In the genomic region with DNA sequence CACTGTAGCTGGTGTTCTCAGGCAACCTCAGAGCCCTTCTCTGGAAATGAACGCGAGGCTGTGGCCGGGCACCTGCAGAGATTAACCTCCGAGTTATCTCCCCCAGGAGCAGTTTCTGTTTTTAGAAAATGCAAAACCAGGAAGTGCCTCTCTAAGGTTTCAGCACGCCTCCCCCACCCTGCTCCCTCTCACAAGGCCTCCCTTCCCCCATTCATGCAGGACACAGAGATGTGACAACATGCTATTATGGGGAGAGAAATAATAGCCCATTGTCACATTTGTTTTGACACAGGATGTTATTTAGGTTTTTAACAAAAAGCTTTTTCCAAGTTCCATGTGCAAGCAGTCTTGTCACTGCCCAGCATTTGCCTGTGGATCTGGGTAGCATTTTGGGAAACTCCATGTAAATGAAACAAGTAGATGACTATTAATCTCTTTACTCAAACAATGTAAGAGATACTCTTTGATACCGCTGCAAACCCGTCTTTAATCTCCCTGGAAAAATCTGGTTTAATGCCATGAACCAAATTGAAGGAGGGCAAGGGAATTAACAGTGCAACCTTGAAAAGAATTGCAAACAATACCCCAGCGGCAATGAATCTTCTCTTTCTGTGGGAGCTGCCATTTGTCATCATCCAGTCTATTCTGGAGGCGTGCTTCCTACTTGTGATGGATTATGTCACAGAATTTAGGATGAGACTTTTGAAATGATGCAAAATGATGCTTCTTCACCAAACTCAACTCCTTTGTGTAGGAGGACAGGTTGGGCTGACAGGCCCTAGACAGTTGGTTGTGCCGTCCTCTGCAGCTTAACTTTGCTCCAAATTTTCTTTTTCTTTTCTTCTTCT, we compare ENCODE assay signal across 9 cellular contexts.
DNase-seq lines count a peak whose midpoint lies in the region; ATAC-seq and TF ChIP-seq lines count a peak whose summit lies in the region.
"Had no signal": no experiment of that assay in that cellular context is flagged by ENCODE, and none has a peak within 500 bp of the region (broad histone marks: within the 10 kb centered on the region; RNA-seq: fewer than 3 reads in every experiment).

No MANE protein-coding gene starts in this region.

- H3K27me3 ChIP-seq in mesendoderm (ENCODE audit: insufficient read depth, low read length, poor library complexity): no peaks in the 10 kb centered on the region
- H3K27me3 ChIP-seq in ascending aorta: no peaks in the 10 kb centered on the region

- H3K27ac Mint-ChIP-seq in activated T-helper 17 cell treated with anti-CD3 and anti-CD28 coated beads, Interleukin-2, amount 50 U/mL, for 72 hours: peak overlapping the region; percentile 88
- H3K27ac Mint-ChIP-seq: activated B cell treated with CpG ODN at 0.5 μM for 24 hours had no signal

- H2BK15ac ChIP-seq in mesendoderm (replicated peaks; ENCODE audit: low read depth): no peak overlapping the region

- peak overlapping the region; percentile 71 for H3K27ac ChIP-seq in mesendoderm (ENCODE audit: low read depth, low read length)
- H3K27ac ChIP-seq in ascending aorta: no peak overlapping the region

- no peak overlapping the region for H3K4me3 ChIP-seq in mesendoderm (ENCODE audit: low read length)
- H3K4me3 ChIP-seq in ascending aorta: no peak overlapping the region

- DNase-seq in COR-L47 (lab: John Stamatoyannopoulos, UW): peak; percentile 55
- DNase-seq in mesendoderm: peak; percentile 71
- DNase-seq in ascending aorta (ENCODE audit: low spot score in 2 of 2): no peak
- no peak for DNase-seq in NAMALWA (ENCODE audit: low spot score)
- DNase-seq: activated B cell treated with CpG ODN at 0.5 μM for 24 hours had no signal

- H3K36me3 ChIP-seq in mesendoderm (ENCODE audit: control insufficient read depth, insufficient read depth, low read length) (no peaks in the 10 kb centered on the region), ascending aorta (no peaks in the 10 kb centered on the region)

- H3K79me2 ChIP-seq in mesendoderm (ENCODE audit: control insufficient read depth, insufficient read depth, low read length): peaks cover 2% of the 10 kb centered on the region

- no peaks in the 10 kb centered on the region for H3K9me3 Mint-ChIP-seq in activated T-helper 17 cell treated with anti-CD3 and anti-CD28 coated beads, Interleukin-2, amount 50 U/mL, for 72 hours
- H3K9me3 Mint-ChIP-seq: activated B cell treated with CpG ODN at 0.5 μM for 24 hours had no signal

- peak overlapping the region; percentile 27 for H3K4me2 ChIP-seq in mesendoderm (ENCODE audit: low read length)

- H3K4me3 Mint-ChIP-seq in activated T-helper 17 cell treated with anti-CD3 and anti-CD28 coated beads, Interleukin-2, amount 50 U/mL, for 72 hours: peak overlapping the region; percentile 87
- H3K4me3 Mint-ChIP-seq: activated B cell treated with CpG ODN at 0.5 μM for 24 hours had no signal

- peak overlapping the region; percentile 25 for H3K9ac ChIP-seq in mesendoderm (ENCODE audit: low read length)

- no peak overlapping the region for H2AK5ac ChIP-seq in mesendoderm (ENCODE audit: low read length)

- peak overlapping the region; percentile 65 for H3K56ac ChIP-seq in mesendoderm (ENCODE audit: low read length)

- H3K4me1 Mint-ChIP-seq in activated T-helper 17 cell treated with anti-CD3 and anti-CD28 coated beads, Interleukin-2, amount 50 U/mL, for 72 hours: peaks cover 12% of the 10 kb centered on the region

- no peak overlapping the region for H2BK120ac ChIP-seq in mesendoderm (ENCODE audit: low read depth, low read length)

- H3K18ac ChIP-seq in mesendoderm (ENCODE audit: low read length): peak overlapping the region; percentile 16

- no CpG with 5 or more reads among the region's 10 CpGs for WGBS in mesendoderm (ENCODE audit: extremely low coverage, insufficient coverage, low lambda C conversion rate)

- no peak overlapping the region for H4K5ac ChIP-seq in mesendoderm (ENCODE audit: low read length)

- H3K36me3 Mint-ChIP-seq in activated T-helper 17 cell treated with anti-CD3 and anti-CD28 coated beads, Interleukin-2, amount 50 U/mL, for 72 hours (ENCODE audit: low read depth): no peaks in the 10 kb centered on the region

- H3K4me1 ChIP-seq in mesendoderm (ENCODE audit: control insufficient read depth, low read depth, low read length): peaks cover 17% of the 10 kb centered on the region
- no peaks in the 10 kb centered on the region for H3K4me1 ChIP-seq in ascending aorta

- H3K27me3 Mint-ChIP-seq in activated T-helper 17 cell treated with anti-CD3 and anti-CD28 coated beads, Interleukin-2, amount 50 U/mL, for 72 hours: no peaks in the 10 kb centered on the region

- H3K4ac ChIP-seq in mesendoderm (ENCODE audit: low read depth, low read length): no peak overlapping the region

- ATAC-seq in HG03354 (IDR thresholded peaks at IDR 0.05; ENCODE audit: poor library complexity, severe bottlenecking, unreplicated experiment) (peak; percentile 64), GM19463 (IDR thresholded peaks at IDR 0.05; ENCODE audit: unreplicated experiment) (no peak), HG03095 (IDR thresholded peaks at IDR 0.05; ENCODE audit: unreplicated experiment) (no peak)
- peak; percentile 78 for ATAC-seq in activated T-helper 17 cell treated with anti-CD3 and anti-CD28 coated beads, Interleukin-2, amount 50 U/mL, for 72 hours (replicated peaks)

- no peaks in the 10 kb centered on the region for H3K9me3 ChIP-seq in ascending aorta

- intact Hi-C loops in ascending aorta (cut with DNase I): no loop called here

- peaks cover 7% of the 10 kb centered on the region for H3K79me1 ChIP-seq in mesendoderm (ENCODE audit: low read length)

- no peak overlapping the region for H3K23ac ChIP-seq in mesendoderm (ENCODE audit: low read length)

- no peak overlapping the region for H4K8ac ChIP-seq in mesendoderm (ENCODE audit: low read depth, low read length)

- TF ChIP-seq CTCF in ascending aorta (IDR thresholded peaks at IDR 0.05): no peak

- H2BK5ac ChIP-seq in mesendoderm (ENCODE audit: low read length): peak overlapping the region; percentile 35

Comparison
In these comparisons a context has a peak if more than half of its experiments do, and no peak if none do; other contexts are left out.
1. DNase-seq: peak in COR-L47 (single experiment) and mesendoderm (single experiment); none in ascending aorta (0 of 2) and NAMALWA (single experiment).
2. ATAC-seq: peak in HG03354 (single experiment) and activated T-helper 17 cell treated with anti-CD3 and anti-CD28 coated beads, Interleukin-2, amount 50 U/mL, for 72 hours (single experiment); none in GM19463 (single experiment) and HG03095 (single experiment).